Comparison of ENCODE assay signal across 11 cellular contexts in genomic region chr3:29385056-29385455, GRCh38.
A peak's percentile ranks its signal among the peaks of the same experiment; 100 is the strongest.
DNase-seq lines count a peak whose midpoint lies in the region; ATAC-seq and TF ChIP-seq lines count a peak whose summit lies in the region.
"Had no signal": no experiment of that assay in that cellular context is flagged by ENCODE, and none has a peak within 500 bp of the region (broad histone marks: within the 10 kb centered on the region; RNA-seq: fewer than 3 reads in every experiment).

No MANE protein-coding gene starts in this region.

- no peak overlapping the region for H3K9ac ChIP-seq in mesendoderm (ENCODE audit: low read length)

- H3K4me1 ChIP-seq in esophagus muscularis mucosa (peaks cover 12 to 41% (median 30%) of the 10 kb centered on the region in 4 donors), mesendoderm (ENCODE audit: control insufficient read depth, low read depth, low read length) (peaks cover 3% of the 10 kb centered on the region), aorta (ENCODE audit: control insufficient read depth in 1 of 2, insufficient read depth in 2 of 2, low read length in 2 of 2) (peaks cover 5 to 7% of the 10 kb centered on the region in 2 donors)

- H4K5ac ChIP-seq in mesendoderm (ENCODE audit: low read length): no peak overlapping the region

- no peak overlapping the region for H3K4me3 ChIP-seq in esophagus muscularis mucosa
- no peak overlapping the region for H3K4me3 ChIP-seq in mesendoderm (ENCODE audit: low read length)
- no peak overlapping the region for H3K4me3 ChIP-seq in aorta (ENCODE audit: low read length in 2 of 2)
- H3K4me3 ChIP-seq: pancreas had no signal

- H3K36me3 ChIP-seq in esophagus muscularis mucosa (no peaks in the 10 kb centered on the region), mesendoderm (ENCODE audit: control insufficient read depth, insufficient read depth, low read length) (no peaks in the 10 kb centered on the region), aorta (ENCODE audit: control insufficient read depth in 1 of 2, insufficient read depth in 2 of 2, low read length in 1 of 2) (no peaks in the 10 kb centered on the region)
- H3K36me3 ChIP-seq: pancreas had no signal

- H3K4me2 ChIP-seq in mesendoderm (ENCODE audit: low read length): no peak overlapping the region

- H2BK120ac ChIP-seq in mesendoderm (ENCODE audit: low read depth, low read length): no peak overlapping the region

- no peak overlapping the region for H3K23ac ChIP-seq in mesendoderm (ENCODE audit: low read length)

- no peak for TF ChIP-seq POLR2A in esophagus muscularis mucosa (IDR thresholded peaks at IDR 0.05; ENCODE audit: low read depth)

- ATAC-seq in aorta (ENCODE audit: low FRiP score) (no peak), HG02678 (IDR thresholded peaks at IDR 0.05; ENCODE audit: unreplicated experiment) (no peak)
- ATAC-seq: T-helper 17 cell had no signal

- no peak for TF ChIP-seq EP300 in esophagus muscularis mucosa (IDR thresholded peaks at IDR 0.05)

- 47% methylated on average over 3 of the region's 3 CpGs for WGBS in esophagus muscularis mucosa
- no CpG with 5 or more reads among the region's 3 CpGs for WGBS in mesendoderm (ENCODE audit: extremely low coverage, insufficient coverage, low lambda C conversion rate)
- 21 to 24% methylated on average over 3 of the region's 3 CpGs for WGBS in aorta, 2 donors

- H3K9me3 ChIP-seq in esophagus muscularis mucosa (peaks cover 0 to 3% (median 0%) of the 10 kb centered on the region in 4 donors), aorta (ENCODE audit: control insufficient read depth, low read length) (no peaks in the 10 kb centered on the region)
- H3K9me3 ChIP-seq: pancreas had no signal

- no peak overlapping the region for H2BK5ac ChIP-seq in mesendoderm (ENCODE audit: low read length)

- intact Hi-C loops in esophagus muscularis mucosa (cut with DNase I): no loop called here
- intact Hi-C loops in aorta (cut with DNase I): loop anchor here (5.0 to 10.0 kb wide), 3 partner anchors 37 to 100 kb away; partner anchors contain the start of gene RBMS3 (in 1 of the 2)

- no peak overlapping the region for H2AK5ac ChIP-seq in mesendoderm (ENCODE audit: low read length)

- DNase-seq in NCI-H524 (lab: John Stamatoyannopoulos, UW): peak; percentile 43 to 64
- DNase-seq in esophagus muscularis mucosa (ENCODE audit: extremely low spot score): no peak
- DNase-seq in mesendoderm: no peak
- no peak for DNase-seq in aorta
- DNase-seq in NCI-H146 treated with DMSO at 0.1 percent for 48 hours (lab: John Stamatoyannopoulos, UW; ENCODE audit: unreplicated experiment): no peak
- DNase-seq in activated CD4-positive, alpha-beta T cell treated with anti-CD3 and anti-CD28 coated beads for 4 hours: no peak
- DNase-seq: activated naive CD8-positive, alpha-beta T cell treated with anti-CD3 and anti-CD28 coated beads, Interleukin-2, amount 10 ng/mL, durations not matched to agents 7 days and 5 days; NCI-H1436 treated with DMSO at 0.1 percent for 48 hours; pancreas; T-helper 17 cell had no signal

- H3K18ac ChIP-seq in mesendoderm (ENCODE audit: low read length): peak overlapping the region; percentile 55

- H2BK15ac ChIP-seq in mesendoderm (replicated peaks; ENCODE audit: low read depth): no peak overlapping the region

- no peaks in the 10 kb centered on the region for H3K79me2 ChIP-seq in mesendoderm (ENCODE audit: control insufficient read depth, insufficient read depth, low read length)

- no peak overlapping the region for H3K4ac ChIP-seq in mesendoderm (ENCODE audit: low read depth, low read length)

- TF ChIP-seq CTCF in esophagus muscularis mucosa (IDR thresholded peaks at IDR 0.05): no peak

- H3K27me3 ChIP-seq in esophagus muscularis mucosa (no peaks in the 10 kb centered on the region), mesendoderm (ENCODE audit: insufficient read depth, low read length, poor library complexity) (no peaks in the 10 kb centered on the region), aorta (ENCODE audit: control insufficient read depth in 1 of 2, insufficient read depth in 2 of 2, low read length in 1 of 2) (no peaks in the 10 kb centered on the region)
- H3K27me3 ChIP-seq: pancreas had no signal

- H4K8ac ChIP-seq in mesendoderm (ENCODE audit: low read depth, low read length): no peak overlapping the region

- H3K27ac ChIP-seq in esophagus muscularis mucosa (replicated peaks in 1 of 4): peak overlapping the region; percentile 51 to 67 (median 57)
- no peak overlapping the region for H3K27ac ChIP-seq in mesendoderm (ENCODE audit: low read depth, low read length)
- peak overlapping the region; percentile 83 to 92 for H3K27ac ChIP-seq in aorta (ENCODE audit: low read depth in 1 of 2, low read length in 2 of 2)
- H3K27ac ChIP-seq: pancreas had no signal

- H3K56ac ChIP-seq in mesendoderm (ENCODE audit: low read length): no peak overlapping the region

- no peaks in the 10 kb centered on the region for H3K79me1 ChIP-seq in mesendoderm (ENCODE audit: low read length)

Comparison
In these comparisons a context has a peak if more than half of its experiments do, and no peak if none do; other contexts are left out.
1. DNase-seq: peak in NCI-H524 (2 of 2); none in esophagus muscularis mucosa (single experiment), mesendoderm (single experiment), aorta (0 of 2), NCI-H146 treated with DMSO at 0.1 percent for 48 hours (single experiment) and activated CD4-positive, alpha-beta T cell treated with anti-CD3 and anti-CD28 coated beads for 4 hours (0 of 2).